In the genomic region with DNA sequence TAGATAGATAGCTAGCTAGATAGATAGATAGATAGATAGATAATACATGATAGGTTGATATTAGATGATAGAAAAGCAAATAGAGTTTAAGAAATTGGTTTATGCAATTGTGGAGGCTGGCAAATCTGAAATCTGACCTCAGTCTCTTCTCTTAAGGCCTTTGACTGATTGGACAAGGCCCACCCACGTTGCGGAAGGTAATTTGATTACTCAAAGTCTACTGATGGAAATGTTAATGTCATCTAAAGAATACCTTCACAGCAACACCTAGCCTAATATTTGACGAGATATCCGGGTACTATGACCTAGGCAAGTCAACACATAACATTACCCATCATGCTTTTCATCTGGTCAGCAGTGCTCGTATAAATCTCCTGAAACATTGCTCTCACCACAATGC, we compare ENCODE assay signal across 6 cellular contexts.
"Had no signal": no experiment of that assay in that cellular context is flagged by ENCODE, and none has a peak within 500 bp of the region (broad histone marks: within the 10 kb centered on the region; RNA-seq: fewer than 3 reads in every experiment).

No MANE protein-coding gene starts in this region.

- H3K4me3 ChIP-seq: GM23338 had no signal

- ATAC-seq: GM23338 had no signal

- DNase-seq: H9, HCEC 1CT, HFFc6 had no signal

- H3K4me2 ChIP-seq: GM23338 had no signal

- FAIRE-seq: H1, H54 had no signal

- H2AFZ ChIP-seq: GM23338 had no signal
